Comparison of ENCODE assay signal across 2 cellular contexts in the genomic region with DNA sequence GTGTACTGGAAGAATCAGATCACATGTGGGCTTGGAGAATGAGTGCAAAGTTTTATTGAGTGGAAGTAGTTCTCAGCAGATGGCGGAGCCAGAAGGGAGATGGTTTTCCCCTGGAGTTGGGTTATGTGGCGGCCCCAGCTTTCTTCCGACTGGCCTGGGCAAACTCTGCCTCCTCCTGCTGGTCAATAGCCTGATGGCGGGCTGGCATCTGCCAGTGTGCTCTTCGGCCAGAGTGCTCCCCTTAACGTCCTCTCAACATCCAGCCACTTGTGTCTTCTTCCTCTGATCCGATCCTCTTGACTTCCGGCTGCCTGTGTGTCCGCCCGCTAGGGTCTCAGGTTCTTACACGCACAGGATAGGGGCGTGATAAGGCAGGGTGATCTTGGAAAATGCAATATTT.
TF ChIP-seq lines count a peak whose summit lies in the region.

No MANE protein-coding gene starts in this region.

TF ChIP-seq in HepG2, 621 proteins besides CTCF, POLR2A, EP300 and RAD21:
- peak; percentile 84 for TF ChIP-seq ZNF263 (CRISPR knock-in tag; IDR thresholded peaks at IDR 0.05)
- no peak for TF ChIP-seq ZNF788 (CRISPR knock-in tag; IDR thresholded peaks at IDR 0.05; ENCODE audit: borderline replicate concordance)
- no peak for TF ChIP-seq CREB1 (IDR thresholded peaks at IDR 0.05)
- no peak for TF ChIP-seq CREB1 (CRISPR knock-in tag; IDR thresholded peaks at IDR 0.05)

TF ChIP-seq in H1, 55 proteins besides CTCF, POLR2A, EP300 and RAD21:
- no peak for TF ChIP-seq NANOG (IDR thresholded peaks at IDR 0.05; ENCODE audit: insufficient read depth, low read depth, low read length, poor library complexity, severe bottlenecking)
- TF ChIP-seq SIN3A (conservative IDR thresholded peaks at IDR 0.05 in 1 of 2, IDR thresholded peaks at IDR 0.05 in 1 of 2; ENCODE audit: low read depth in 1 of 2, low read length in 2 of 2): no peak
- no peak for TF ChIP-seq KDM1A (IDR thresholded peaks at IDR 0.05; ENCODE audit: borderline replicate concordance, low read length)
- no peak for TF ChIP-seq CREB1 (IDR thresholded peaks at IDR 0.05)
- no peak for TF ChIP-seq FOSL1 (IDR thresholded peaks at IDR 0.05; ENCODE audit: insufficient read depth, low read depth, low read length)
- no peak for TF ChIP-seq MAFK (IDR thresholded peaks at IDR 0.05; ENCODE audit: low read depth, low read length)
- TF ChIP-seq RXRA (IDR thresholded peaks at IDR 0.05; ENCODE audit: insufficient read depth, low read depth, low read length): no peak
